Comparison of ENCODE assay signal across 20 cellular contexts in genomic region chr5:113102121-113102531, GRCh38.
DNase-seq lines count a peak whose midpoint lies in the region; ATAC-seq and TF ChIP-seq lines count a peak whose summit lies in the region.
"Had no signal": no experiment of that assay in that cellular context is flagged by ENCODE, and none has a peak within 500 bp of the region (broad histone marks: within the 10 kb centered on the region; RNA-seq: fewer than 3 reads in every experiment).

No MANE protein-coding gene starts in this region.

- DNase-seq in Ammon's horn (ENCODE audit: low spot score): peak; percentile 34
- peak; percentile 33 for DNase-seq in MV-4-11 (lab: John Stamatoyannopoulos, UW)
- DNase-seq in Right ventricle myocardium superior: no peak
- DNase-seq in myocyte (ENCODE audit: low read depth): peak; percentile 47
- DNase-seq in hippocampal formation (lab: John Stamatoyannopoulos, UW): no peak
- no peak for DNase-seq in DMS79 (lab: John Stamatoyannopoulos, UW)
- DNase-seq in RWPE1 (ENCODE audit: low spot score): no peak
- no peak for DNase-seq in NCI-H2171 treated with DMSO at 0.1 percent for 48 hours (lab: John Stamatoyannopoulos, UW)
- DNase-seq: activated CD4-positive, alpha-beta T cell treated with anti-CD3 and anti-CD28 coated beads, Interleukin-2, amount 50 U/mL, for 1 hour; activated naive CD8-positive, alpha-beta T cell treated with anti-CD3 and anti-CD28 coated beads for 36 hours; effector CD8-positive, alpha-beta T cell; mesendoderm; natural killer cell; ovary; stimulated activated CD4-positive, alpha-beta T cell treated with anti-CD3 and anti-CD28 coated beads, Interleukin-2, amount 100 ng/mL, for 24 hours; uterus had no signal

- intact Hi-C loops in Right ventricle myocardium superior (cut with DNase I): no loop called here

- no peak overlapping the region for H3K27ac ChIP-seq in RWPE1
- H3K27ac ChIP-seq: ovary, suprapubic skin, uterus had no signal

- ATAC-seq in Right ventricle myocardium superior (ENCODE audit: poor library complexity): peak; percentile 81
- ATAC-seq: activated T-helper 17 cell treated with anti-CD3 and anti-CD28 coated beads, Interleukin-2, amount 50 U/mL, for 72 hours; esophagus mucosa; natural killer cell; stimulated activated effector memory CD8-positive, alpha-beta T cell treated with anti-CD3 and anti-CD28 coated beads, Interleukin-12 subunit alpha, Interleukin-12 subunit beta, amount 100 ng/mL, for 72 hours had no signal

- CTCF ChIA-PET in RWPE1 (lab: Yijun Ruan, JAX): interaction anchor here (0.6 kb wide), 2 partner anchors 10 to 30 kb away, joined by 3 to 4 read pairs; no protein-coding TSS in a partner anchor

- POLR2A ChIA-PET in RWPE1 (lab: Yijun Ruan, JAX; ENCODE audit: low non-redundant PET): no interaction called here

- TF ChIP-seq CTCF in RWPE1 (conservative IDR thresholded peaks at IDR 0.05; ENCODE audit: low read depth): no peak

Comparison
In these comparisons a context has a peak if more than half of its experiments do, and no peak if none do; other contexts are left out.
1. DNase-seq: peak in Ammon's horn (single experiment), MV-4-11 (single experiment) and myocyte (single experiment); none in Right ventricle myocardium superior (single experiment), hippocampal formation (0 of 2), DMS79 (single experiment), RWPE1 (single experiment) and NCI-H2171 treated with DMSO at 0.1 percent for 48 hours (single experiment).